Comparison of ENCODE assay signal across 9 cellular contexts in the genomic region with DNA sequence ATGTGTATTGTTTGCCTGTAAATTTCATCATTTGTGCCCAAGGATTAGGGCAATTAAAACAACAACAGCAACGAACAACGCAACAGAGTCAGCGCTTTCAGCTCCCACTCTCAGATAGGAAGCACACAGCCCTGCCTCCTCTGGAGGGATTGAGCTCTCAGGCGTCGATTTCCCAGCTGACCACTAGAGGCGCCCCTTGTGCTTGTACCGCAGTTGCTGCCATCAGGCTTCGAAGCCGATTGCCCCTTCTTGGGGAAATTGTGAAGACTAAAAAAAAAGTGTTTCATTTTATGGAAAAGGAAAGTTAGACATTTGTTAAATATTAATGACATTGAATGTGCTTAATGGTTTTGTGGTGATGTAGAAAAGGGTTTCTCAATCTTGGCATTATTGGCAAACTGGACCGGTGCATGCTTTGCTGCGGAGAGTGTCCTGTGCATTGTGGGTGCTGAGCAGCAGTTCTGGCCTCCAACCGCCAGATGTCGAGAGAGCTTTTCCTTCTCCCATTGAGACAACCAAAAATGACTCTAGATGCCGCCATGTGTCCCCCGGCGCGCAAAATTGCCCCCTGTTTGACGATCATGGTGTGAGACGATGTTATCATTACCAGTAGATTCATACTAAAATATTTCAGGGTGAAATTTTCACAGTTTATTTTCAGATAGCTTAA.
DNase-seq lines count a peak whose midpoint lies in the region; ATAC-seq, FAIRE-seq and TF ChIP-seq lines count a peak whose summit lies in the region.
"Had no signal": no experiment of that assay in that cellular context is flagged by ENCODE, and none has a peak within 500 bp of the region (broad histone marks: within the 10 kb centered on the region; RNA-seq: fewer than 3 reads in every experiment).

No MANE protein-coding gene starts in this region.

- 47 to 51% (median 48%) methylated on average over 19 of the region's 19 CpGs for WGBS in psoas muscle, 3 donors

- intact Hi-C loops in psoas muscle (cut with DNase I), result no loop called here

- no peak for FAIRE-seq in GM12891 (lab: Jason Lieb, UNC)

- H3K27ac ChIP-seq in psoas muscle, result no peak overlapping the region
- H3K27ac ChIP-seq: cardiac muscle cell had no signal

- DNase-seq in BE2C (peak; percentile 61), GM12891 (ENCODE audit: insufficient read length, low spot score) (peak; percentile 15), NCI-H82 treated with DMSO at 0.1 percent for 48 hours (lab: John Stamatoyannopoulos, UW; ENCODE audit: unreplicated experiment) (peak; percentile 8), erythroblast (lab: John Stamatoyannopoulos, UW) (peak; percentile 15 to 29), psoas muscle (no peak), 8988T (no peak)

- TF ChIP-seq CTCF in BE2C (IDR thresholded peaks at IDR 0.05; ENCODE audit: low read depth, low read length) (peak; percentile 78), psoas muscle (IDR thresholded peaks at IDR 0.05) (peak; percentile 24)

- no peaks in the 10 kb centered on the region for H3K36me3 ChIP-seq in BE2C
- no peaks in the 10 kb centered on the region for H3K36me3 ChIP-seq in psoas muscle (ENCODE audit: insufficient read depth in 1 of 2, low read depth in 1 of 2)
- H3K36me3 ChIP-seq: cardiac muscle cell had no signal

- H3K4me1 ChIP-seq in BE2C, result no peaks in the 10 kb centered on the region
- no peaks in the 10 kb centered on the region for H3K4me1 ChIP-seq in psoas muscle

- H3K27me3 ChIP-seq in BE2C, result no peaks in the 10 kb centered on the region
- no peaks in the 10 kb centered on the region for H3K27me3 ChIP-seq in psoas muscle (ENCODE audit: insufficient read depth in 3 of 3, low read length in 2 of 3)
- H3K27me3 ChIP-seq: cardiac muscle cell had no signal

- H3K4me3 ChIP-seq in BE2C (ENCODE audit: low read depth, low read length) (no peak overlapping the region), psoas muscle (no peak overlapping the region)
- H3K4me3 ChIP-seq: cardiac muscle cell had no signal

- ATAC-seq in psoas muscle (no peak), GM18502 (IDR thresholded peaks at IDR 0.05; ENCODE audit: poor library complexity, unreplicated experiment) (no peak), GM21528 (IDR thresholded peaks at IDR 0.05; ENCODE audit: low FRiP score, unreplicated experiment) (no peak)

- H3K9me3 ChIP-seq in BE2C, result no peaks in the 10 kb centered on the region
- H3K9me3 ChIP-seq in psoas muscle, result no peaks in the 10 kb centered on the region

- TF ChIP-seq POLR2A in GM12891 (IDR thresholded peaks at IDR 0.05; ENCODE audit: low read depth, low read length) (no peak), erythroblast (IDR thresholded peaks at IDR 0.05; ENCODE audit: low read length) (no peak)

TF ChIP-seq in GM12891, 5 proteins besides CTCF, POLR2A, EP300 and RAD21:
- no peak for TF ChIP-seq TAF1 (IDR thresholded peaks at IDR 0.05; ENCODE audit: low read depth, low read length)
- no peak for TF ChIP-seq POLR2AphosphoS5 (IDR thresholded peaks at IDR 0.05; ENCODE audit: low read depth, low read length)
- no peak for TF ChIP-seq POU2F2 (IDR thresholded peaks at IDR 0.05; ENCODE audit: low read depth, low read length)
- no peak for TF ChIP-seq PAX5 (IDR thresholded peaks at IDR 0.05; ENCODE audit: insufficient read depth, low read length, severe bottlenecking)

Comparison
In these comparisons a context has a peak if more than half of its experiments do, and no peak if none do; other contexts are left out.
1. DNase-seq: peak in BE2C (single experiment), GM12891 (single experiment), NCI-H82 treated with DMSO at 0.1 percent for 48 hours (single experiment) and erythroblast (2 of 2); none in psoas muscle (0 of 2) and 8988T (single experiment).